17 cellular contexts compared by ENCODE assay signal in genomic region chr12:97837401-97837800, GRCh38.
DNase-seq lines count a peak whose midpoint lies in the region; ATAC-seq and TF ChIP-seq lines count a peak whose summit lies in the region.
"Had no signal": no experiment of that assay in that cellular context is flagged by ENCODE, and none has a peak within 500 bp of the region (broad histone marks: within the 10 kb centered on the region; RNA-seq: fewer than 3 reads in every experiment).

No MANE protein-coding gene starts in this region.

- CTCF ChIA-PET in T-cell (lab: Charles Lee) = no interaction called here

- H3K4me3 ChIP-seq in GM23248 = no peak overlapping the region
- no peak overlapping the region for H3K4me3 ChIP-seq in fibroblast of lung (replicated peaks in 1 of 4; ENCODE audit: control extremely low read depth in 1 of 4, insufficient read depth in 1 of 4, low read depth in 3 of 4, low read length in 4 of 4)
- H3K4me3 ChIP-seq in prostate gland = no peak overlapping the region
- H3K4me3 ChIP-seq: BLaER1 treated with 17β-estradiol and CSF1 and Interleukin-3, amounts not matched to agents 10 nM and 100 nM; PC-9; transverse colon had no signal

- H3K9ac ChIP-seq in GM23248 = no peak overlapping the region
- H3K9ac ChIP-seq in fibroblast of lung (ENCODE audit: insufficient read depth, low read length) = no peak overlapping the region
- H3K9ac ChIP-seq: BLaER1 treated with 17β-estradiol and CSF1 and Interleukin-3, amounts not matched to agents 10 nM and 100 nM; parathyroid adenoma had no signal

- intact Hi-C loops in prostate gland (cut with DNase I) = no loop called here

- H3F3A ChIP-seq in GM23248 (ENCODE audit: insufficient read depth) = no peaks in the 10 kb centered on the region

- H3K4me1 Mint-ChIP-seq in T-cell = no peaks in the 10 kb centered on the region
- H3K4me1 Mint-ChIP-seq: activated naive CD4-positive, alpha-beta T cell treated with anti-CD3 and anti-CD28 coated beads, Interleukin-2, amount 50 U/mL, for 24 hours had no signal

- no peaks in the 10 kb centered on the region for H3K36me3 Mint-ChIP-seq in T-cell
- H3K36me3 Mint-ChIP-seq: activated naive CD4-positive, alpha-beta T cell treated with anti-CD3 and anti-CD28 coated beads, Interleukin-2, amount 50 U/mL, for 24 hours had no signal

- H3K4me1 ChIP-seq in GM23248 (ENCODE audit: insufficient read depth) = no peaks in the 10 kb centered on the region
- no peaks in the 10 kb centered on the region for H3K4me1 ChIP-seq in fibroblast of lung (ENCODE audit: control insufficient read depth, extremely low read depth, insufficient read depth, low read length)
- no peaks in the 10 kb centered on the region for H3K4me1 ChIP-seq in prostate gland (replicated peaks)
- H3K4me1 ChIP-seq: BLaER1 treated with 17β-estradiol and CSF1 and Interleukin-3, amounts not matched to agents 10 nM and 100 nM; parathyroid adenoma; transverse colon had no signal

- no peaks in the 10 kb centered on the region for H3K9me3 ChIP-seq in GM23248 (ENCODE audit: low read depth)
- H3K9me3 ChIP-seq in fibroblast of lung (ENCODE audit: control insufficient read depth, insufficient read depth, low read depth, low read length) = no peaks in the 10 kb centered on the region
- no peaks in the 10 kb centered on the region for H3K9me3 ChIP-seq in prostate gland
- H3K9me3 ChIP-seq: BLaER1 treated with 17β-estradiol and CSF1 and Interleukin-3, amounts not matched to agents 10 nM and 100 nM; transverse colon had no signal

- no peak overlapping the region for H3K27ac Mint-ChIP-seq in T-cell
- H3K27ac Mint-ChIP-seq: activated naive CD4-positive, alpha-beta T cell treated with anti-CD3 and anti-CD28 coated beads, Interleukin-2, amount 50 U/mL, for 24 hours had no signal

- ATAC-seq in T-cell (replicated peaks in 1 of 4) (no peak), GM21619 (IDR thresholded peaks at IDR 0.05; ENCODE audit: unreplicated experiment) (no peak)
- ATAC-seq: HepG2 had no signal

- H2AFZ ChIP-seq in GM23248 = no peak overlapping the region
- H2AFZ ChIP-seq in fibroblast of lung (ENCODE audit: low read length) = no peak overlapping the region
- H2AFZ ChIP-seq: parathyroid adenoma, PC-9 had no signal

- no peak for TF ChIP-seq POLR2A in prostate gland (IDR thresholded peaks at IDR 0.05)

- TF ChIP-seq CTCF in fibroblast of lung (conservative IDR thresholded peaks at IDR 0.05 in 1 of 2, IDR thresholded peaks at IDR 0.05 in 1 of 2; ENCODE audit: low read depth in 1 of 2, low read length in 2 of 2) (no peak), prostate gland (IDR thresholded peaks at IDR 0.05) (no peak)

- H4K20me1 ChIP-seq in GM23248 (ENCODE audit: insufficient read depth) (no peaks in the 10 kb centered on the region), fibroblast of lung (ENCODE audit: control insufficient read depth, extremely low read depth, insufficient read depth, low read length) (no peaks in the 10 kb centered on the region)
- H4K20me1 ChIP-seq: BLaER1 treated with 17β-estradiol and CSF1 and Interleukin-3, amounts not matched to agents 10 nM and 100 nM had no signal

- no peak overlapping the region for H3K27ac ChIP-seq in GM23248
- no peak overlapping the region for H3K27ac ChIP-seq in fibroblast of lung (ENCODE audit: insufficient read depth, low read length)
- no peak overlapping the region for H3K27ac ChIP-seq in prostate gland
- H3K27ac ChIP-seq: BLaER1 treated with 17β-estradiol and CSF1 and Interleukin-3, amounts not matched to agents 10 nM and 100 nM; parathyroid adenoma; PC-9; transverse colon had no signal

- DNase-seq in GM23248 = peak; percentile 31
- peak; percentile 59 for DNase-seq in RKO (ENCODE audit: low spot score)
- DNase-seq in fibroblast of lung (ENCODE audit: low read depth in 2 of 2) = peak; percentile 43 to 67
- DNase-seq in prostate gland (ENCODE audit: low spot score) = peak; percentile 54
- DNase-seq in DMS79 treated with DMSO at 0.1 percent for 48 hours (lab: John Stamatoyannopoulos, UW) = no peak
- DNase-seq in T-cell = no peak
- no peak for DNase-seq in stimulated activated CD4-positive, alpha-beta T cell treated with anti-CD3 and anti-CD28 coated beads, Interleukin-15, amount 100 ng/mL, for 24 hours
- DNase-seq: activated CD8-positive, alpha-beta memory T cell treated with anti-CD3 and anti-CD28 coated beads, Interleukin-2, amount 50 U/mL, for 4 hours; NCI-H1417; PC-9; stimulated activated CD8-positive, alpha-beta memory T cell treated with anti-CD3 and anti-CD28 coated beads, Interleukin-4, amount 100 ng/mL, for 48 hours; transverse colon had no signal

- H3K27me3 Mint-ChIP-seq in T-cell = no peaks in the 10 kb centered on the region
- H3K27me3 Mint-ChIP-seq: activated naive CD4-positive, alpha-beta T cell treated with anti-CD3 and anti-CD28 coated beads, Interleukin-2, amount 50 U/mL, for 24 hours had no signal

- no peaks in the 10 kb centered on the region for H3K9me2 ChIP-seq in GM23248 (ENCODE audit: insufficient read depth)

- POLR2A ChIA-PET in T-cell (lab: Charles Lee) = interaction anchor here in 1 of 2 donors (0.6 kb wide), 1 partner anchor 44 kb away, joined by 3 read pairs; no protein-coding TSS in a partner anchor

- H3K4me3 Mint-ChIP-seq in T-cell = no peak overlapping the region
- H3K4me3 Mint-ChIP-seq: activated naive CD4-positive, alpha-beta T cell treated with anti-CD3 and anti-CD28 coated beads, Interleukin-2, amount 50 U/mL, for 24 hours had no signal

- H3K27me3 ChIP-seq in GM23248 (replicated peaks; ENCODE audit: insufficient read depth) (no peaks in the 10 kb centered on the region), fibroblast of lung (ENCODE audit: control insufficient read depth, insufficient read depth, low read length) (no peaks in the 10 kb centered on the region), prostate gland (replicated peaks; ENCODE audit: insufficient read depth) (no peaks in the 10 kb centered on the region)
- H3K27me3 ChIP-seq: BLaER1 treated with 17β-estradiol and CSF1 and Interleukin-3, amounts not matched to agents 10 nM and 100 nM; transverse colon had no signal

- peaks cover 0 to 6% (median 0%) of the 10 kb centered on the region in 3 donors for H3K9me3 Mint-ChIP-seq in T-cell

- H3K79me2 ChIP-seq in GM23248 (ENCODE audit: insufficient read depth) = no peaks in the 10 kb centered on the region
- no peaks in the 10 kb centered on the region for H3K79me2 ChIP-seq in fibroblast of lung (ENCODE audit: control insufficient read depth, insufficient read depth, low read length)
- H3K79me2 ChIP-seq: parathyroid adenoma had no signal

- in situ Hi-C loops in GM23248 (cut with MboI) = no loop called here

- H3K36me3 ChIP-seq in GM23248 (ENCODE audit: low read depth) (no peaks in the 10 kb centered on the region), fibroblast of lung (ENCODE audit: control insufficient read depth, insufficient read depth, low read length) (no peaks in the 10 kb centered on the region), prostate gland (no peaks in the 10 kb centered on the region)
- H3K36me3 ChIP-seq: BLaER1 treated with 17β-estradiol and CSF1 and Interleukin-3, amounts not matched to agents 10 nM and 100 nM; transverse colon had no signal

- H3K4me2 ChIP-seq in GM23248 (ENCODE audit: unreplicated experiment) = no peak overlapping the region
- H3K4me2 ChIP-seq in fibroblast of lung (ENCODE audit: extremely low read depth, insufficient read depth, low read length) = no peak overlapping the region
- H3K4me2 ChIP-seq: BLaER1 treated with 17β-estradiol and CSF1 and Interleukin-3, amounts not matched to agents 10 nM and 100 nM; PC-9 had no signal

Comparison
In these comparisons a context has a peak if more than half of its experiments do, and no peak if none do; other contexts are left out.
1. DNase-seq: peak in GM23248 (single experiment), RKO (single experiment), fibroblast of lung (2 of 2) and prostate gland (single experiment); none in DMS79 treated with DMSO at 0.1 percent for 48 hours (single experiment), T-cell (0 of 34) and stimulated activated CD4-positive, alpha-beta T cell treated with anti-CD3 and anti-CD28 coated beads, Interleukin-15, amount 100 ng/mL, for 24 hours (single experiment).